Comparison of ENCODE assay signal across 20 cellular contexts in genomic region chr2:12432985-12433640, GRCh38.
"Had no signal": no experiment of that assay in that cellular context is flagged by ENCODE, and none has a peak within 500 bp of the region (broad histone marks: within the 10 kb centered on the region; RNA-seq: fewer than 3 reads in every experiment).

No MANE protein-coding gene starts in this region.

- H3K27me3 ChIP-seq: brain microvascular endothelial cell, neural progenitor cell, pancreas, vagina had no signal

- FAIRE-seq: endometrium, pancreas had no signal

- H3K4me1 ChIP-seq: pancreas had no signal

- H3K4me3 ChIP-seq: neural progenitor cell, pancreas, vagina had no signal

- H3K27ac Mint-ChIP-seq: activated B cell treated with CpG ODN at 0.5 μM for 24 hours; activated CD4-positive, alpha-beta memory T cell treated with anti-CD3 and anti-CD28 coated beads, Interleukin-2, amount 10 ng/mL, durations not matched to agents 7 days and 5 days; activated CD8-positive, alpha-beta memory T cell treated with anti-CD3 and anti-CD28 coated beads, Interleukin-2, amount 10 ng/mL, durations not matched to agents 7 days and 5 days; activated naive CD8-positive, alpha-beta T cell treated with anti-CD3 and anti-CD28 coated beads, Interleukin-2, amount 10 ng/mL, durations not matched to agents 7 days and 5 days; activated T-helper 17 cell treated with anti-CD3 and anti-CD28 coated beads, Interleukin-2, amount 50 U/mL, for 72 hours; neural progenitor cell; stimulated activated naive CD8-positive, alpha-beta T cell treated with anti-CD3 and anti-CD28 coated beads, Interleukin-15, Interleukin-2, amounts not matched to agents 100 ng/mL and 50 ng/mL, for 24 hours; T-cell had no signal

- DNase-seq: activated B cell treated with CpG ODN at 0.5 μM for 24 hours; activated CD4-positive, alpha-beta memory T cell treated with anti-CD3 and anti-CD28 coated beads, Interleukin-2, amount 10 ng/mL, durations not matched to agents 7 days and 5 days; activated CD4-positive, alpha-beta T cell treated with anti-CD3 and anti-CD28 coated beads for 4 hours; activated CD8-positive, alpha-beta memory T cell treated with anti-CD3 and anti-CD28 coated beads, Interleukin-2, amount 10 ng/mL, durations not matched to agents 7 days and 5 days; activated naive CD4-positive, alpha-beta T cell; activated naive CD8-positive, alpha-beta T cell treated with anti-CD3 and anti-CD28 coated beads, Interleukin-2, amount 10 ng/mL, durations not matched to agents 7 days and 5 days; brain microvascular endothelial cell; cortex of kidney; naive thymus-derived CD4-positive, alpha-beta T cell; T-helper 9 cell; trophoblast cell had no signal

- H3K36me3 Mint-ChIP-seq: neural progenitor cell, T-cell had no signal

- H3K36me3 ChIP-seq: brain microvascular endothelial cell, neural progenitor cell, pancreas, vagina had no signal

- H2AFZ ChIP-seq: neural progenitor cell had no signal

- H3K27me3 Mint-ChIP-seq: activated B cell treated with CpG ODN at 0.5 μM for 24 hours; activated CD4-positive, alpha-beta memory T cell treated with anti-CD3 and anti-CD28 coated beads, Interleukin-2, amount 10 ng/mL, durations not matched to agents 7 days and 5 days; activated CD8-positive, alpha-beta memory T cell treated with anti-CD3 and anti-CD28 coated beads, Interleukin-2, amount 10 ng/mL, durations not matched to agents 7 days and 5 days; activated naive CD8-positive, alpha-beta T cell treated with anti-CD3 and anti-CD28 coated beads, Interleukin-2, amount 10 ng/mL, durations not matched to agents 7 days and 5 days; activated T-helper 17 cell treated with anti-CD3 and anti-CD28 coated beads, Interleukin-2, amount 50 U/mL, for 72 hours; central memory CD8-positive, alpha-beta T cell; naive thymus-derived CD4-positive, alpha-beta T cell; stimulated activated naive CD8-positive, alpha-beta T cell treated with anti-CD3 and anti-CD28 coated beads, Interleukin-15, Interleukin-2, amounts not matched to agents 100 ng/mL and 50 ng/mL, for 24 hours; T-cell had no signal

- H3K4me3 Mint-ChIP-seq: activated B cell treated with CpG ODN at 0.5 μM for 24 hours; activated CD4-positive, alpha-beta memory T cell treated with anti-CD3 and anti-CD28 coated beads, Interleukin-2, amount 10 ng/mL, durations not matched to agents 7 days and 5 days; activated CD8-positive, alpha-beta memory T cell treated with anti-CD3 and anti-CD28 coated beads, Interleukin-2, amount 10 ng/mL, durations not matched to agents 7 days and 5 days; activated naive CD8-positive, alpha-beta T cell treated with anti-CD3 and anti-CD28 coated beads, Interleukin-2, amount 10 ng/mL, durations not matched to agents 7 days and 5 days; activated T-helper 17 cell treated with anti-CD3 and anti-CD28 coated beads, Interleukin-2, amount 50 U/mL, for 72 hours; central memory CD8-positive, alpha-beta T cell; naive thymus-derived CD4-positive, alpha-beta T cell; neural progenitor cell; stimulated activated naive CD8-positive, alpha-beta T cell treated with anti-CD3 and anti-CD28 coated beads, Interleukin-15, Interleukin-2, amounts not matched to agents 100 ng/mL and 50 ng/mL, for 24 hours; T-cell had no signal

- H3K9me3 Mint-ChIP-seq: activated B cell treated with CpG ODN at 0.5 μM for 24 hours; activated CD4-positive, alpha-beta memory T cell treated with anti-CD3 and anti-CD28 coated beads, Interleukin-2, amount 10 ng/mL, durations not matched to agents 7 days and 5 days; activated T-helper 17 cell treated with anti-CD3 and anti-CD28 coated beads, Interleukin-2, amount 50 U/mL, for 72 hours; central memory CD8-positive, alpha-beta T cell; neural progenitor cell; stimulated activated naive CD8-positive, alpha-beta T cell treated with anti-CD3 and anti-CD28 coated beads, Interleukin-15, Interleukin-2, amounts not matched to agents 100 ng/mL and 50 ng/mL, for 24 hours; T-cell had no signal

- ATAC-seq: activated CD8-positive, alpha-beta memory T cell treated with anti-CD3 and anti-CD28 coated beads, Interleukin-2, amount 10 ng/mL, durations not matched to agents 7 days and 5 days; activated T-helper 17 cell treated with anti-CD3 and anti-CD28 coated beads, Interleukin-2, amount 50 U/mL, for 72 hours; naive thymus-derived CD4-positive, alpha-beta T cell; sciatic nerve had no signal

- H3K4me2 ChIP-seq: neural progenitor cell had no signal

- H3K9ac ChIP-seq: neural progenitor cell had no signal

- H3K27ac ChIP-seq: brain microvascular endothelial cell, neural progenitor cell, pancreas, vagina had no signal

- H3K9me3 ChIP-seq: pancreas, vagina had no signal
